33 cellular contexts compared by ENCODE assay signal in genomic region chrX:87702795-87703194, GRCh38.
"Had no signal": no experiment of that assay in that cellular context is flagged by ENCODE, and none has a peak within 500 bp of the region (broad histone marks: within the 10 kb centered on the region; RNA-seq: fewer than 3 reads in every experiment).

No MANE protein-coding gene starts in this region.

- H3K4me1 ChIP-seq: ascending aorta, heart right ventricle, neural progenitor cell, parathyroid adenoma, psoas muscle, sigmoid colon, suprapubic skin, tibial artery had no signal

- H3K27ac ChIP-seq: ascending aorta, cardiac muscle cell, coronary artery, dorsolateral prefrontal cortex, heart right ventricle, neural progenitor cell, parathyroid adenoma, psoas muscle, sigmoid colon, suprapubic skin, tibial artery had no signal

- H2AFZ ChIP-seq: neural progenitor cell, parathyroid adenoma had no signal

- H3K9ac ChIP-seq: neural progenitor cell, parathyroid adenoma had no signal

- DNase-seq: activated CD4-positive, alpha-beta memory T cell treated with anti-CD3 and anti-CD28 coated beads, Interleukin-2, amount 10 ng/mL, durations not matched to agents 7 days and 5 days; activated CD4-positive, alpha-beta T cell treated with anti-CD3 and anti-CD28 coated beads for 1 hour; activated CD4-positive, alpha-beta T cell treated with anti-CD3 and anti-CD28 coated beads, Interleukin-2, amount 10 ng/mL, durations not matched to agents 7 days and 5 days; activated CD8-positive, alpha-beta memory T cell treated with anti-CD3 and anti-CD28 coated beads, Interleukin-2, amount 50 U/mL, for 48 hours; activated gamma-delta T cell; activated naive CD4-positive, alpha-beta T cell treated with anti-CD3 and anti-CD28 coated beads, Interleukin-2, amount 10 ng/mL, durations not matched to agents 7 days and 5 days; activated naive CD8-positive, alpha-beta T cell treated with anti-CD3 and anti-CD28 coated beads, Interleukin-2, amount 10 ng/mL, durations not matched to agents 7 days and 5 days; activated T-cell treated with anti-CD3 and anti-CD28 coated beads, Interleukin-2, amount 50 U/mL, for 24 hours; cerebellar nuclear complex; dorsolateral prefrontal cortex; effector memory CD4-positive, alpha-beta T cell; erythroblast; foreskin melanocyte; heart right ventricle; mesendoderm; natural killer cell; occipital lobe; psoas muscle; sigmoid colon; small intestine; stimulated activated CD4-positive, alpha-beta T cell treated with anti-CD3 and anti-CD28 coated beads, Interleukin-1b, Interleukin-23, amount 100 ng/mL, for 48 hours; stimulated activated naive B cell treated with anti-CD40 and anti-IgM and Interleukin-4, amounts not matched to agents 10 μg/mL and 1 μg/mL and 100 μg/mL, for 72 hours; T-helper 17 cell; T1000; tibial artery had no signal

- H3K9me3 ChIP-seq: ascending aorta, psoas muscle, sigmoid colon, suprapubic skin, tibial artery had no signal

- H3K79me2 ChIP-seq: parathyroid adenoma had no signal

- H3K4me2 ChIP-seq: neural progenitor cell had no signal

- H3K4me3 ChIP-seq: ascending aorta, cardiac muscle cell, coronary artery, dorsolateral prefrontal cortex, heart right ventricle, lung, neural progenitor cell, psoas muscle, sigmoid colon, suprapubic skin, tibial artery had no signal

- ATAC-seq: heart right ventricle; left lobe of liver; natural killer cell; psoas muscle; stimulated activated naive B cell treated with anti-CD40 and anti-IgM and Interleukin-4, amounts not matched to agents 10 μg/mL and 1 μg/mL and 100 μg/mL, for 72 hours; T-helper 17 cell had no signal

- H3K36me3 ChIP-seq: ascending aorta, cardiac muscle cell, heart right ventricle, neural progenitor cell, sigmoid colon, suprapubic skin, tibial artery had no signal

- H3K27me3 ChIP-seq: ascending aorta, cardiac muscle cell, neural progenitor cell, sigmoid colon, suprapubic skin, tibial artery had no signal

- FAIRE-seq: small intestine had no signal
